Comparison of ENCODE assay signal across 21 cellular contexts in the genomic region with DNA sequence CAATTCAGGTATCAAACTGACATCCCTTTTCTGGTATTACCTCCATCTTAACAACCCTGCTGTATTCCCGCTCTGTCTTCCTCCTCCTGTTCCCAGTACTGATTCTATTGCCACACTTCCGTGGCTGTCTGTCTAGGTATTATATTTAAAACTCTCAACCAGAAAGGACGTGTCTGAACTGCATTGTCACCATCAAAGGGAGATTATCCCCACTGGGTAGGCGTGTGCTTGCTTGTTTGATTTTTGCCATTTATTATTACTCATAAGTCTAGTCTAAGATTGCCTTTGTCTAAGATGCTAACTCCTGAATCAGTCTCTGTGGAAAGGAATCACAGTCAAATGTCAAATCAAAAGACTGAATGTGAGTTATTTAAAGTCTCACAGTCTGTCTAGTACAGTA.
A peak's percentile ranks its signal among the peaks of the same experiment; 100 is the strongest.
DNase-seq lines count a peak whose midpoint lies in the region; ATAC-seq, FAIRE-seq and TF ChIP-seq lines count a peak whose summit lies in the region.
"Had no signal": no experiment of that assay in that cellular context is flagged by ENCODE, and none has a peak within 500 bp of the region (broad histone marks: within the 10 kb centered on the region; RNA-seq: fewer than 3 reads in every experiment).

No MANE protein-coding gene starts in this region.

- peak overlapping the region in 2 of 3 experiments; percentile 37 to 46; a peak in 3 of 7 replicates for H3K27ac Mint-ChIP-seq in H9

- H3K23me2 ChIP-seq in H9 (ENCODE audit: insufficient read length, low read depth, low read length, poor library complexity, severe bottlenecking), result no peaks in the 10 kb centered on the region

- no peaks in the 10 kb centered on the region for H3K9me1 ChIP-seq in keratinocyte (ENCODE audit: control insufficient read depth, extremely low read depth, insufficient read depth, low read length)

- no CpG with 5 or more reads among the region's 4 CpGs for WGBS in H9 (ENCODE audit: extremely low coverage, insufficient read length, low lambda C conversion rate)

- no peaks in the 10 kb centered on the region for H3K36me3 Mint-ChIP-seq in H9 (ENCODE audit: insufficient read depth in 1 of 3, low read depth in 3 of 3)

- H3K9me3 ChIP-seq in H9 (ENCODE audit: control insufficient read depth, low read depth, low read length) (no peaks in the 10 kb centered on the region), OCI-LY3 (ENCODE audit: insufficient read depth, low read length) (no peaks in the 10 kb centered on the region), keratinocyte (ENCODE audit: control insufficient read depth, low read depth, low read length) (no peaks in the 10 kb centered on the region)
- H3K9me3 ChIP-seq: BE2C, SJCRH30 had no signal

- no peaks in the 10 kb centered on the region for H3K27me3 Mint-ChIP-seq in H9 (ENCODE audit: low read depth)

- ATAC-seq in HG03280 (IDR thresholded peaks at IDR 0.05; ENCODE audit: unreplicated experiment) (no peak), GM18505 (IDR thresholded peaks at IDR 0.05; ENCODE audit: unreplicated experiment) (no peak)
- ATAC-seq in stimulated activated naive CD8-positive, alpha-beta T cell treated with anti-CD3 and anti-CD28 coated beads, Interleukin-15, Interleukin-2, amounts not matched to agents 100 U/mL and 50 U/mL, for 24 hours, result no peak
- ATAC-seq: HepG2, Panc1 had no signal

- H2BK15ac ChIP-seq in H9 (ENCODE audit: low read depth, low read length), result no peak overlapping the region

- no peak overlapping the region for H4K5ac ChIP-seq in H9 (ENCODE audit: insufficient read length, low read depth, low read length)

- dilution Hi-C loops in keratinocyte (cut with MboI; ENCODE audit: extremely low pct_ligation_motif_present, low sequenced_read_pairs), result no loop called here

- H3K23ac ChIP-seq in H9 (ENCODE audit: insufficient read length, low read depth, low read length), result no peak overlapping the region

- H2AK5ac ChIP-seq in H9 (ENCODE audit: insufficient read length, low read length), result no peak overlapping the region

- no peaks in the 10 kb centered on the region for H3K79me1 ChIP-seq in H9 (ENCODE audit: insufficient read depth, low read depth, low read length, poor library complexity, severe bottlenecking)

- no peak overlapping the region for H2BK5ac ChIP-seq in H9 (ENCODE audit: insufficient read length, low read length)

- H3K4me2 ChIP-seq in H9 (ENCODE audit: insufficient read depth, insufficient read length, low read length), result no peak overlapping the region
- no peak overlapping the region for H3K4me2 ChIP-seq in OCI-LY3 (ENCODE audit: low read length)
- no peak overlapping the region for H3K4me2 ChIP-seq in keratinocyte (ENCODE audit: control insufficient read depth, extremely low read depth, insufficient read depth, low read depth, low read length)

- H3K4me1 ChIP-seq in H9 (ENCODE audit: insufficient read depth, low read length) (no peaks in the 10 kb centered on the region; the same call in 1 of the 2 replicates), OCI-LY3 (ENCODE audit: low read length) (peaks cover 5% of the 10 kb centered on the region), keratinocyte (ENCODE audit: control insufficient read depth, extremely low read depth, insufficient read depth, low read length) (peaks cover 6% of the 10 kb centered on the region)
- H3K4me1 ChIP-seq: BE2C, SJCRH30 had no signal

- no peaks in the 10 kb centered on the region for H3K9me3 Mint-ChIP-seq in H9

- DNase-seq in H9, result no peak
- DNase-seq in bronchial epithelial cell (ENCODE audit: low read depth), result peak; percentile 98
- DNase-seq in keratinocyte (ENCODE audit: low read depth, low spot score), result peak; percentile 54
- no peak for DNase-seq in stimulated activated naive CD8-positive, alpha-beta T cell treated with anti-CD3 and anti-CD28 coated beads, Interleukin-15, Interleukin-2, amounts not matched to agents 100 U/mL and 50 U/mL, for 24 hours
- DNase-seq: BE2C, EL, GF-D8, H7, KBM-7, NCI-H1092, NCI-H1436, NCI-H187 treated with DMSO at 0.1 percent for 48 hours, NCI-H2171, NCI-H748 treated with DMSO at 0.1 percent for 48 hours, SJCRH30, T-helper 1 cell had no signal

- H3K79me2 ChIP-seq in H9 (ENCODE audit: insufficient read depth, low read length) (no peaks in the 10 kb centered on the region), OCI-LY3 (ENCODE audit: low read length) (no peaks in the 10 kb centered on the region), keratinocyte (ENCODE audit: control insufficient read depth, insufficient read depth, low read length) (no peaks in the 10 kb centered on the region)

- H3K4me3 ChIP-seq in OCI-LY3 (ENCODE audit: low read length) (no peak overlapping the region), bronchial epithelial cell (ENCODE audit: low read depth, low read length) (no peak overlapping the region), keratinocyte (ENCODE audit: control insufficient read depth in 2 of 3, extremely low read depth in 1 of 3, insufficient read depth in 2 of 3, low read depth in 1 of 3, low read length in 3 of 3) (no peak overlapping the region)
- H3K4me3 ChIP-seq: SJCRH30 had no signal

- H3T11ph ChIP-seq in H9 (ENCODE audit: low read length), result no peak overlapping the region

- no peak overlapping the region for H3K18ac ChIP-seq in H9 (ENCODE audit: insufficient read length, low read depth, low read length)

- no peak overlapping the region for H3K4me3 Mint-ChIP-seq in H9

- H3K14ac ChIP-seq in H9 (ENCODE audit: insufficient read depth, low read length), result no peak overlapping the region

- no peak overlapping the region for H2BK20ac ChIP-seq in H9 (ENCODE audit: low read depth, low read length, poor library complexity, severe bottlenecking)

- H2BK12ac ChIP-seq in H9 (ENCODE audit: insufficient read length, low read depth, low read length), result no peak overlapping the region

- H4K20me1 ChIP-seq in H9 (ENCODE audit: control insufficient read depth, insufficient read depth, insufficient read length) (no peaks in the 10 kb centered on the region), OCI-LY3 (ENCODE audit: insufficient read depth, low read length) (no peaks in the 10 kb centered on the region), keratinocyte (ENCODE audit: control insufficient read depth, extremely low read depth, insufficient read depth, low read length) (no peaks in the 10 kb centered on the region)

- H3K9ac ChIP-seq in H9 (ENCODE audit: extremely low read depth, insufficient read length, low read length) (no peak overlapping the region), OCI-LY3 (ENCODE audit: low read length) (no peak overlapping the region), keratinocyte (ENCODE audit: control insufficient read depth, extremely low read depth, insufficient read depth, low read length) (no peak overlapping the region)

- no peak overlapping the region for H2BK120ac ChIP-seq in H9 (ENCODE audit: low read depth, low read length, poor library complexity, severe bottlenecking)

- FAIRE-seq in bronchial epithelial cell (lab: Jason Lieb, UNC) (no peak), keratinocyte (lab: Jason Lieb, UNC) (peak; percentile 94)
- FAIRE-seq: HepG2 had no signal

- H3K4ac ChIP-seq in H9 (ENCODE audit: low read depth, low read length), result no peak overlapping the region

- peaks cover 10 to 11% of the 10 kb centered on the region in 2 experiments for H3K4me1 Mint-ChIP-seq in H9

- H3K56ac ChIP-seq in H9 (ENCODE audit: insufficient read length, low read depth, low read length), result no peak overlapping the region

- H4K91ac ChIP-seq in H9 (ENCODE audit: insufficient read length, low read depth, low read length), result no peak overlapping the region

- no peak for TF ChIP-seq POLR2A in GM18505 (IDR thresholded peaks at IDR 0.05; ENCODE audit: borderline replicate concordance, extremely low read depth, insufficient read depth, insufficient read length)

- no peak for TF ChIP-seq CTCF in H9 (conservative IDR thresholded peaks at IDR 0.05)
- TF ChIP-seq CTCF in OCI-LY3 (IDR thresholded peaks at IDR 0.05; ENCODE audit: low read depth, low read length), result no peak
- no peak for TF ChIP-seq CTCF in bronchial epithelial cell (IDR thresholded peaks at IDR 0.05; ENCODE audit: insufficient read depth, low read length, severe bottlenecking)
- TF ChIP-seq CTCF in keratinocyte (optimal IDR thresholded peaks at IDR 0.05 in 1 of 3, IDR thresholded peaks at IDR 0.05 in 1 of 3, conservative IDR thresholded peaks at IDR 0.05 in 1 of 3; ENCODE audit: extremely low read depth in 1 of 3, insufficient read depth in 2 of 3, low read length in 3 of 3), result no peak

- H4K8ac ChIP-seq in H9 (replicated peaks; ENCODE audit: insufficient read length, low read depth, low read length), result no peak overlapping the region

- H3K27ac ChIP-seq in H9 (ENCODE audit: insufficient read length, low read depth, low read length) (no peak overlapping the region), OCI-LY3 (ENCODE audit: low read length) (no peak overlapping the region), keratinocyte (ENCODE audit: control insufficient read depth, insufficient read depth, low read length) (peak overlapping the region; percentile 36)
- H3K27ac ChIP-seq: SJCRH30 had no signal

- H3K36me3 ChIP-seq in OCI-LY3 (replicated peaks; ENCODE audit: low read depth, low read length) (no peaks in the 10 kb centered on the region), bronchial epithelial cell (ENCODE audit: control insufficient read depth, insufficient read depth, low read length) (no peaks in the 10 kb centered on the region), keratinocyte (ENCODE audit: control insufficient read depth in 2 of 2, extremely low read depth in 1 of 2, insufficient read depth in 2 of 2, low read length in 2 of 2) (no peaks in the 10 kb centered on the region)
- H3K36me3 ChIP-seq: BE2C, SJCRH30 had no signal

- H3K27me3 ChIP-seq in H9 (ENCODE audit: insufficient read depth, low read length) (no peaks in the 10 kb centered on the region), OCI-LY3 (ENCODE audit: low read depth, low read length) (no peaks in the 10 kb centered on the region), bronchial epithelial cell (ENCODE audit: control insufficient read depth, insufficient read depth, low read length) (no peaks in the 10 kb centered on the region), keratinocyte (ENCODE audit: control insufficient read depth, extremely low read depth, insufficient read depth, low read length) (no peaks in the 10 kb centered on the region)
- H3K27me3 ChIP-seq: BE2C, SJCRH30 had no signal

- H2AFZ ChIP-seq in H9 (ENCODE audit: low read length), result no peak overlapping the region
- peak overlapping the region; percentile 24 for H2AFZ ChIP-seq in OCI-LY3 (ENCODE audit: low read depth, low read length)
- peak overlapping the region; percentile 14 for H2AFZ ChIP-seq in keratinocyte (ENCODE audit: control insufficient read depth, low read length)

Comparison
In these comparisons a context has a peak if more than half of its experiments do, and no peak if none do; other contexts are left out.
1. DNase-seq: peak in bronchial epithelial cell (single experiment) and keratinocyte (single experiment); none in H9 (single experiment) and stimulated activated naive CD8-positive, alpha-beta T cell treated with anti-CD3 and anti-CD28 coated beads, Interleukin-15, Interleukin-2, amounts not matched to agents 100 U/mL and 50 U/mL, for 24 hours (single experiment).